1 cellular context compared by ENCODE assay signal in the genomic region with DNA sequence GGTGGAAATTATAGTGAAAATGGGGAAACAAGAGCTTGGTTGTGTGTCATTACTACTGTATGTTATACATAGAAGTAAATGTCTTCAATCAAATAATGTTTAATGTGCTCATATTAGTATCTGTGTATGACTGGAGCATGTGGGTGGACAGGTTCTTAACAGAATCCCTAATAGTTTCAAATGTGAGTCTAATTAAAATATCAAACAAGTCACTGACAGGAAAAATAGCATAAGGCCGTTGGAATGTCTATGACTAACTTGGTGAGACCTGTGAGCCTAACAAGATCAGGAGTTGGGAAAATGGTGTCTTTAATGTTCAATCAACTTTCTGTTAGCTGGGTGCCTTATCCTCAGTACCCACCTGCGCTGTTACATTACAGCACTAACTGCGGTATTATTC.
TF ChIP-seq lines count a peak whose summit lies in the region.

No MANE protein-coding gene starts in this region.

TF ChIP-seq in endothelial cell of umbilical vein, 7 proteins besides CTCF, POLR2A, EP300 and RAD21 (continued from another document):
- TF ChIP-seq, protein P1, sequence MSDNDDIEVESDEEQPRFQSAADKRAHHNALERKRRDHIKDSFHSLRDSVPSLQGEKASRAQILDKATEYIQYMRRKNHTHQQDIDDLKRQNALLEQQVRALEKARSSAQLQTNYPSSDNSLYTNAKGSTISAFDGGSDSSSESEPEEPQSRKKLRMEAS (IDR thresholded peaks at IDR 0.05; ENCODE audit: insufficient read depth, insufficient read length) = no peak
- TF ChIP-seq FOS (IDR thresholded peaks at IDR 0.05; ENCODE audit: borderline replicate concordance, insufficient read depth, low read length) (peak; percentile 37), GATA2 (IDR thresholded peaks at IDR 0.05; ENCODE audit: insufficient read depth, insufficient read length, low read depth, low read length) (no peak), JUN (IDR thresholded peaks at IDR 0.05; ENCODE audit: borderline replicate concordance, insufficient read depth, insufficient read length, low read depth) (no peak), MYC (IDR thresholded peaks at IDR 0.05; ENCODE audit: low read depth, low read length) (no peak)
TF ChIP-seq in endothelial cell of umbilical vein: peak in this region for 1.
